In the genomic region with DNA sequence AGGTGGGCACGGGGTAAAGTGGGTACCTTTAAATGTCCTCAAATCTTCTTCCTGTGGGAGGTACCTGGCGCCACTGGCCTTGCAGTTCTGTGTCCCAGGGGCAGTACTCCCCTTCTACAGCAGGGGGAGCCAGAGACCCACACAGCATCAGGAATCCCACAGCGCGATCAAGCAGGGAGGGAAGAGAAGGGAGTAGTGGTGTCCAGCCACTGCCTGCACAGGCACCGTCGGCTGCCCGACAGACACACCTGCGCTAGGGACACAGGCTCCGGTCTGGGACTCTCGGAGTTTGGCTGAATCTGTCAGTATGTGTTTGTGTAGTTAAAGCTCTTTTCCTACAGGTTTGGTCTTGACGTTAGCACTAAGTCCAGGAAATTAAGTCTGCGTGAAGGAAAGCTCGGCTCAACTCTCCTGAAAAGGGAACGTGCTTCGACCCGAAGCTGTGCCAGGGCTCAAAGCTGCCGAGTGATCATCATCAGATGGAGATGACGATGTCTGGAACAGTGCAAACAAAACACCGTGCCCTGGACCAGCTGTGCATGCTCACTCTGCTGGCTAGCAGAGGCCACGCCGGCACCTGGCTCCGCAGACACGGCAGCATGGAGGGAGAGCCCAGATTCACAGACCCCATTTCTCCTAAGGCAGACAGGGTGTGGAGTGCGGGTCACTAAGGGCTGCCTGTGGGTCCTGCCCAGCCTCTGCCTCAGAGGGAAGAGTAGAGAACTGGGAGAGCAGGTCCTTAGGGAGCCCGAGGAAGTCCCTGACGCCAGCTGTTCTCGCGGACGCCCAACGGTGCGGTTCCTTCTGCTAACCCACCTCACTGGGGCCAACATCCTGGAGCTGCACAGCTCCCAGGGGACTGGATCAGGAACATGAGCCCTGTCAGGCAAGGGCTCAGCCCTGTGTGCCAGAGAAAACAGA, we compare ENCODE assay signal across 8 cellular contexts. TPM values are rescaled to one million over a fixed set of nuclear protein-coding genes. Genes with fewer than 3 reads are reported as not detected.
DNase-seq lines count a peak whose midpoint lies in the region; ATAC-seq and TF ChIP-seq lines count a peak whose summit lies in the region.

No MANE protein-coding gene starts in this region.

- peaks cover 0 to 2% of the 10 kb centered on the region in 2 donors for H3K36me3 Mint-ChIP-seq in activated T-cell treated with anti-CD3 and anti-CD28 coated beads, Interleukin-2, amount 50 U/mL, for 72 hours (ENCODE audit: insufficient read depth in 2 of 2)
- H3K36me3 Mint-ChIP-seq in natural killer cell, result no peaks in the 10 kb centered on the region
- H3K36me3 Mint-ChIP-seq in stimulated activated effector memory CD8-positive, alpha-beta T cell treated with anti-CD3 and anti-CD28 coated beads, Interleukin-12 subunit alpha, Interleukin-12 subunit beta, amount 100 ng/mL, for 72 hours, result peaks cover 39% of the 10 kb centered on the region

- H3K27me3 Mint-ChIP-seq in activated T-cell treated with anti-CD3 and anti-CD28 coated beads, Interleukin-2, amount 50 U/mL, for 72 hours (ENCODE audit: low read depth), result no peaks in the 10 kb centered on the region
- H3K27me3 Mint-ChIP-seq in natural killer cell (ENCODE audit: low read depth in 2 of 2), result no peaks in the 10 kb centered on the region

- H3K4me3 ChIP-seq in GM12865 (ENCODE audit: low read depth, low read length), result no peak overlapping the region

- DNase-seq in GM12865 (ENCODE audit: low read depth) (peak; percentile 88), HuH-7 (ENCODE audit: low spot score) (peak; percentile 97), fibroblast of gingiva (ENCODE audit: low read depth) (peak; percentile 67), natural killer cell (peak; percentile 79)
- DNase-seq in activated T-cell treated with anti-CD3 and anti-CD28 coated beads, Interleukin-2, amount 50 U/mL, for 72 hours, result peak; percentile 74 to 85
- peak; percentile 75 to 91 for DNase-seq in stimulated activated effector memory CD8-positive, alpha-beta T cell treated with anti-CD3 and anti-CD28 coated beads, Interleukin-12 subunit alpha, Interleukin-12 subunit beta, amount 100 ng/mL, for 72 hours (ENCODE audit: low spot score in 2 of 2)

- intact Hi-C loops in natural killer cell (cut with micrococcal nuclease), result loop anchor here (2.0 kb wide), 1 partner anchor 194 kb away; a partner anchor contains a TSS

- H3K4me1 Mint-ChIP-seq in activated T-cell treated with anti-CD3 and anti-CD28 coated beads, Interleukin-2, amount 50 U/mL, for 72 hours (ENCODE audit: low read depth), result no peaks in the 10 kb centered on the region
- H3K4me1 Mint-ChIP-seq in natural killer cell, result peaks cover 7 to 9% of the 10 kb centered on the region in 2 donors
- peaks cover 8% of the 10 kb centered on the region for H3K4me1 Mint-ChIP-seq in stimulated activated effector memory CD8-positive, alpha-beta T cell treated with anti-CD3 and anti-CD28 coated beads, Interleukin-12 subunit alpha, Interleukin-12 subunit beta, amount 100 ng/mL, for 72 hours

- no peak overlapping the region for H3K27ac Mint-ChIP-seq in activated T-cell treated with anti-CD3 and anti-CD28 coated beads, Interleukin-2, amount 50 U/mL, for 72 hours
- H3K27ac Mint-ChIP-seq in natural killer cell, result peak overlapping the region in 1 of 2 donors; percentile 56
- no peak overlapping the region for H3K27ac Mint-ChIP-seq in stimulated activated effector memory CD8-positive, alpha-beta T cell treated with anti-CD3 and anti-CD28 coated beads, Interleukin-12 subunit alpha, Interleukin-12 subunit beta, amount 100 ng/mL, for 72 hours

- no peak overlapping the region for H3K4me3 Mint-ChIP-seq in activated T-cell treated with anti-CD3 and anti-CD28 coated beads, Interleukin-2, amount 50 U/mL, for 72 hours
- no peak overlapping the region for H3K4me3 Mint-ChIP-seq in natural killer cell
- no peak overlapping the region for H3K4me3 Mint-ChIP-seq in stimulated activated effector memory CD8-positive, alpha-beta T cell treated with anti-CD3 and anti-CD28 coated beads, Interleukin-12 subunit alpha, Interleukin-12 subunit beta, amount 100 ng/mL, for 72 hours

- H3K9me3 Mint-ChIP-seq in activated T-cell treated with anti-CD3 and anti-CD28 coated beads, Interleukin-2, amount 50 U/mL, for 72 hours, result no peaks in the 10 kb centered on the region
- no peaks in the 10 kb centered on the region for H3K9me3 Mint-ChIP-seq in natural killer cell
- H3K9me3 Mint-ChIP-seq in stimulated activated effector memory CD8-positive, alpha-beta T cell treated with anti-CD3 and anti-CD28 coated beads, Interleukin-12 subunit alpha, Interleukin-12 subunit beta, amount 100 ng/mL, for 72 hours, result no peaks in the 10 kb centered on the region

- peak; percentile 100 for TF ChIP-seq CTCF in GM12865 (IDR thresholded peaks at IDR 0.05; ENCODE audit: insufficient read depth, low read depth, low read length, missing control alignments)
- peak; percentile 98 for TF ChIP-seq CTCF in natural killer cell (IDR thresholded peaks at IDR 0.05)

- peak; percentile 84 to 90 for ATAC-seq in activated T-cell treated with anti-CD3 and anti-CD28 coated beads, Interleukin-2, amount 50 U/mL, for 72 hours (replicated peaks in 1 of 2)
- ATAC-seq in natural killer cell (peak; percentile 86 to 100 (median 96)), GM19351 (IDR thresholded peaks at IDR 0.05; ENCODE audit: unreplicated experiment) (no peak)
- peak; percentile 83 for ATAC-seq in stimulated activated effector memory CD8-positive, alpha-beta T cell treated with anti-CD3 and anti-CD28 coated beads, Interleukin-12 subunit alpha, Interleukin-12 subunit beta, amount 100 ng/mL, for 72 hours

TF ChIP-seq in PFSK-1, 5 proteins besides CTCF, POLR2A, EP300 and RAD21:
- TF ChIP-seq TAF1 (IDR thresholded peaks at IDR 0.05; ENCODE audit: borderline replicate concordance, insufficient read depth, low read length) (no peak), FOXP2 (optimal IDR thresholded peaks at IDR 0.05; ENCODE audit: borderline replicate concordance, extremely low read depth, extremely low read length, insufficient read depth) (peak; percentile 63), POLR2AphosphoS5 (IDR thresholded peaks at IDR 0.05; ENCODE audit: low read depth, low read length) (no peak), SIN3A (IDR thresholded peaks at IDR 0.05; ENCODE audit: borderline replicate concordance, insufficient read depth, low read length) (no peak)
- TF ChIP-seq, protein P1, sequence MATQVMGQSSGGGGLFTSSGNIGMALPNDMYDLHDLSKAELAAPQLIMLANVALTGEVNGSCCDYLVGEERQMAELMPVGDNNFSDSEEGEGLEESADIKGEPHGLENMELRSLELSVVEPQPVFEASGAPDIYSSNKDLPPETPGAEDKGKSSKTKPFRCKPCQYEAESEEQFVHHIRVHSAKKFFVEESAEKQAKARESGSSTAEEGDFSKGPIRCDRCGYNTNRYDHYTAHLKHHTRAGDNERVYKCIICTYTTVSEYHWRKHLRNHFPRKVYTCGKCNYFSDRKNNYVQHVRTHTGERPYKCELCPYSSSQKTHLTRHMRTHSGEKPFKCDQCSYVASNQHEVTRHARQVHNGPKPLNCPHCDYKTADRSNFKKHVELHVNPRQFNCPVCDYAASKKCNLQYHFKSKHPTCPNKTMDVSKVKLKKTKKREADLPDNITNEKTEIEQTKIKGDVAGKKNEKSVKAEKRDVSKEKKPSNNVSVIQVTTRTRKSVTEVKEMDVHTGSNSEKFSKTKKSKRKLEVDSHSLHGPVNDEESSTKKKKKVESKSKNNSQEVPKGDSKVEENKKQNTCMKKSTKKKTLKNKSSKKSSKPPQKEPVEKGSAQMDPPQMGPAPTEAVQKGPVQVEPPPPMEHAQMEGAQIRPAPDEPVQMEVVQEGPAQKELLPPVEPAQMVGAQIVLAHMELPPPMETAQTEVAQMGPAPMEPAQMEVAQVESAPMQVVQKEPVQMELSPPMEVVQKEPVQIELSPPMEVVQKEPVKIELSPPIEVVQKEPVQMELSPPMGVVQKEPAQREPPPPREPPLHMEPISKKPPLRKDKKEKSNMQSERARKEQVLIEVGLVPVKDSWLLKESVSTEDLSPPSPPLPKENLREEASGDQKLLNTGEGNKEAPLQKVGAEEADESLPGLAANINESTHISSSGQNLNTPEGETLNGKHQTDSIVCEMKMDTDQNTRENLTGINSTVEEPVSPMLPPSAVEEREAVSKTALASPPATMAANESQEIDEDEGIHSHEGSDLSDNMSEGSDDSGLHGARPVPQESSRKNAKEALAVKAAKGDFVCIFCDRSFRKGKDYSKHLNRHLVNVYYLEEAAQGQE (IDR thresholded peaks at IDR 0.05; ENCODE audit: insufficient read depth in 1 of 2, low read depth in 2 of 2, low read length in 2 of 2), result no peak

RNA-seq across cellular contexts. Expression of a gene that starts 56.0 kb away (rescaled TPM):
- polyA plus RNA-seq in PFSK-1 (2012; ENCODE audit: insufficient read length, low read depth), result 114 TPM
- 10 to 100 TPM in 1 of 2 donors, 1 to 10 TPM in 1; 7.7 to 11.6 TPM for total RNA-seq in activated T-cell treated with anti-CD3 and anti-CD28 coated beads, Interleukin-2, amount 50 U/mL, for 72 hours
- total RNA-seq in natural killer cell, result 10 to 100 TPM; 40.9 to 42.4 (median 42.3) TPM
